In genomic region chr1:24150228-24151174, GRCh38 we compare ENCODE assay signal across 8 cellular contexts. TPM values are rescaled to one million over a fixed set of nuclear protein-coding genes. Genes with fewer than 3 reads are reported as not detected.
DNase-seq lines count a peak whose midpoint lies in the region; ATAC-seq, FAIRE-seq and TF ChIP-seq lines count a peak whose summit lies in the region.

No MANE protein-coding gene starts in this region.

- peak overlapping the region; percentile 90 for H4K8ac ChIP-seq in H1 (ENCODE audit: extremely low read depth, insufficient read depth, low read length)

- peak overlapping the region; percentile 75 for H4K91ac ChIP-seq in H1 (replicated peaks; ENCODE audit: insufficient read length, low read length)

- no peaks in the 10 kb centered on the region for H3K79me1 ChIP-seq in H1 (ENCODE audit: low read depth, low read length)

- TF ChIP-seq CTCF in H1 (IDR thresholded peaks at IDR 0.05; ENCODE audit: control extremely low read depth in 1 of 3, insufficient read depth in 1 of 3, low read depth in 1 of 3, low read length in 3 of 3), result peak; percentile 83 to 89 (median 88)

- peak; percentile 76 to 91 for TF ChIP-seq POLR2A in H1 (IDR thresholded peaks at IDR 0.05; ENCODE audit: control extremely low read depth in 1 of 2, low read depth in 2 of 2, low read length in 2 of 2)

- TF ChIP-seq RAD21 in H1 (IDR thresholded peaks at IDR 0.05 in 1 of 2, conservative IDR thresholded peaks at IDR 0.05 in 1 of 2; ENCODE audit: low read depth in 2 of 2, low read length in 2 of 2), result peak; percentile 55 to 70; a peak in 3 of 4 replicates

- no peaks in the 10 kb centered on the region for H4K20me1 ChIP-seq in H1 (replicated peaks in 1 of 2; ENCODE audit: control insufficient read depth in 1 of 2, insufficient read depth in 2 of 2, low read length in 2 of 2)

- peak overlapping the region; percentile 21; the same call in 1 of the 2 replicates for H2BK15ac ChIP-seq in H1 (ENCODE audit: low read length)

- peak overlapping the region; percentile 97 for H3K27ac ChIP-seq in H1 (ENCODE audit: low read depth, low read length)

- H3K36me3 ChIP-seq in H1 (ENCODE audit: control insufficient read depth in 2 of 4, insufficient read depth in 4 of 4, low read length in 3 of 4), result 0 out of 8 replicates have a peak, but pooled peaks cover 0 to 2% (median under 1%) of the 10 kb centered on the region in 4 experiments

- peak overlapping the region; percentile 34 to 75 for H3K4me2 ChIP-seq in H1 (ENCODE audit: insufficient read depth in 1 of 2, low read depth in 2 of 2, low read length in 2 of 2)

- no peaks in the 10 kb centered on the region for H3K23me2 ChIP-seq in H1 (ENCODE audit: low read depth, low read length)

- H3K79me2 ChIP-seq in H1 (ENCODE audit: control insufficient read depth in 1 of 2, insufficient read depth in 2 of 2, low read length in 2 of 2), result peaks cover 0 to 6% of the 10 kb centered on the region in 2 experiments; a peak in 1 of 4 replicates

- H3K14ac ChIP-seq in H1 (ENCODE audit: insufficient read length), result no peak overlapping the region

- H2BK120ac ChIP-seq in H1 (replicated peaks; ENCODE audit: low read depth, low read length), result peak overlapping the region; percentile 50

- no peak overlapping the region for H3K23ac ChIP-seq in H1 (ENCODE audit: insufficient read length)

- H3K9ac ChIP-seq in H1 (replicated peaks in 1 of 4; ENCODE audit: extremely low read depth in 1 of 4, low read depth in 3 of 4, low read length in 3 of 4), result peak overlapping the region; percentile 77 to 91 (median 84)

- CTCF ChIA-PET in H1 (lab: Charles Lee; ENCODE audit: partially characterized antibody), result interaction anchor here (0.5 to 4.0 kb wide), 43 partner anchors 8 to 405 kb away, joined by 3 to 24 read pairs (median 6); partner anchors contain the start of genes IFNLR1, MYOM3 and NCMAP

- peak overlapping the region; percentile 84; the same call in 1 of the 2 replicates for H2AK5ac ChIP-seq in H1 (ENCODE audit: low read depth, low read length)

- H2BK20ac ChIP-seq in H1 (ENCODE audit: low read length), result no peak overlapping the region

- peak overlapping the region; percentile 86 for H2BK12ac ChIP-seq in H1 (ENCODE audit: low read depth, low read length)

- no peak for TF ChIP-seq EP300 in H1 (IDR thresholded peaks at IDR 0.05; ENCODE audit: borderline replicate concordance in 1 of 2, low read depth in 2 of 2, low read length in 2 of 2)

- peak overlapping the region; percentile 42 for H4K5ac ChIP-seq in H1 (ENCODE audit: insufficient read length, low read depth, low read length)

- peak overlapping the region; percentile 79 for H3K18ac ChIP-seq in H1 (ENCODE audit: extremely low read depth, low read length)

- H3K4me1 ChIP-seq in H1 (replicated peaks in 1 of 4; ENCODE audit: control insufficient read depth in 3 of 4, insufficient read depth in 4 of 4, low read length in 3 of 4), result peaks cover 3 to 23% (median 15%) of the 10 kb centered on the region in 4 experiments

- peak; percentile 85 for FAIRE-seq in H1 (lab: Jason Lieb, UNC)

- peak; percentile 58 for DNase-seq in GDM1 (lab: John Stamatoyannopoulos, UW)
- DNase-seq in HT1080 (ENCODE audit: low read depth), result peak; percentile 84
- DNase-seq in NK-92 (lab: John Stamatoyannopoulos, UW; ENCODE audit: unreplicated experiment), result peak; percentile 24
- peak; percentile 67 to 76 for DNase-seq in activated CD8-positive, alpha-beta memory T cell treated with anti-CD3 and anti-CD28 coated beads for 4 hours (ENCODE audit: low read depth in 2 of 2)
- peak; percentile 91 to 100 for DNase-seq in H1 (ENCODE audit: low read depth in 1 of 2, low spot score in 2 of 2)
- DNase-seq in medulla oblongata (ENCODE audit: extremely low spot score), result peak; percentile 82
- peak; percentile 74 to 82 (median 79) for DNase-seq in stimulated activated CD4-positive, alpha-beta T cell treated with anti-CD3 and anti-CD28 coated beads, TNF-alpha, amount 100 ng/mL, for 4 hours (ENCODE audit: low read depth in 3 of 3)

- H3K56ac ChIP-seq in H1 (replicated peaks; ENCODE audit: insufficient read length, low read depth, low read length), result peak overlapping the region; percentile 75

- no peaks in the 10 kb centered on the region for H3K9me3 ChIP-seq in H1 (ENCODE audit: insufficient read depth in 2 of 2, low read depth in 1 of 2, low read length in 1 of 2)

- no peak for ATAC-seq in GM18873 (IDR thresholded peaks at IDR 0.05; ENCODE audit: low FRiP score, unreplicated experiment)

- POLR2A ChIA-PET in H1 (lab: Charles Lee; ENCODE audit: partially characterized antibody), result interaction anchor here (0.5 to 7.2 kb wide), 50 partner anchors 9 to 1305 kb away, joined by 3 to 82 read pairs (median 4); partner anchors contain the start of genes IFNLR1, MYOM3, SRSF10 and STPG1

- H2BK5ac ChIP-seq in H1 (ENCODE audit: low read depth, low read length), result peak overlapping the region; percentile 98

- H3K27me3 ChIP-seq in H1 (replicated peaks in 1 of 4; ENCODE audit: control insufficient read depth in 3 of 4, extremely low read depth in 1 of 4, insufficient read depth in 3 of 4, low read length in 3 of 4), result no peaks in the 10 kb centered on the region

- peak overlapping the region; percentile 19 to 58 (median 34); a peak in 6 of 8 replicates for H3K4me3 ChIP-seq in H1 (ENCODE audit: extremely low read depth in 1 of 4, insufficient read depth in 2 of 4, low read depth in 3 of 4, low read length in 4 of 4)

- peak overlapping the region; percentile 95 for H3K4ac ChIP-seq in H1 (replicated peaks; ENCODE audit: insufficient read length, low read depth, low read length)

- H2AFZ ChIP-seq in H1 (ENCODE audit: low read length), result peak overlapping the region; percentile 1; the same call in 1 of the 2 replicates

- WGBS in H1 (ENCODE audit: extremely low coverage in 1 of 2, insufficient coverage in 1 of 2, insufficient read length in 1 of 2, insufficient replicate concordance in 2 of 2, low coverage in 1 of 2, low lambda C conversion rate in 2 of 2, missing lambda C conversion rate in 1 of 2), 2 experiments, result 27% methylated on average over 30 of the region's 36 CpGs; no CpG with 5 or more reads in 1 of the 2 experiments

TF ChIP-seq in H1, 55 proteins besides CTCF, POLR2A, EP300 and RAD21 (continues in another document):
- TF ChIP-seq SIN3A (conservative IDR thresholded peaks at IDR 0.05 in 1 of 2, IDR thresholded peaks at IDR 0.05 in 1 of 2; ENCODE audit: low read depth in 1 of 2, low read length in 2 of 2) (0 out of 4 replicates have a peak, but pooled peaks of 1 of the 2 experiments have one; percentile 51), TAF1 (IDR thresholded peaks at IDR 0.05; ENCODE audit: low read depth, low read length) (peak; percentile 93), KDM1A (IDR thresholded peaks at IDR 0.05; ENCODE audit: borderline replicate concordance, low read length) (no peak), GTF2F1 (IDR thresholded peaks at IDR 0.05; ENCODE audit: borderline replicate concordance, low read depth, low read length) (0 out of 2 replicates have a peak, but pooled peaks have one; percentile 50), BCL11A (IDR thresholded peaks at IDR 0.05; ENCODE audit: low read depth in 2 of 2, low read length in 2 of 2) (no peak), YY1 (IDR thresholded peaks at IDR 0.05; ENCODE audit: low read depth, low read length) (peak; percentile 73; the same call in 1 of the 2 replicates), CHD2 (IDR thresholded peaks at IDR 0.05; ENCODE audit: low read length) (0 out of 2 replicates have a peak, but pooled peaks have one; percentile 1)

RNA-seq across cellular contexts. Expression of gene IL22RA1, which starts 7.6 kb away (rescaled TPM):
- total RNA-seq in HT1080 (2014; rRNA removed; shearing (Covaris generic)), result 0.33 and 0.64 TPM in 2 replicates
- 0.14 and 0.26 TPM in 2 replicates for polyA plus RNA-seq in HT1080 (2015; cell fraction: cytosol; rRNA removed)
- 0.25 and 0.46 TPM in 2 replicates for polyA plus RNA-seq in HT1080 (2015; cell fraction: nucleus; rRNA removed)
- 0.17 and 0.21 TPM in 2 replicates for total RNA-seq in H1 (2021; fragmentation: NEBNext Ultra II Directional; extraction: Animal tissue kit (Norgen Biotek cat#: 25700))
- polyA plus RNA-seq in H1 (2011; rRNA removed), result 0.32 and 0.44 TPM in 2 replicates
- polyA plus RNA-seq in H1 (2011; cell fraction: cytosol; rRNA removed), result 0.41 TPM
- polyA plus RNA-seq in H1 (2011; cell fraction: nucleus; rRNA removed), result 0.68 TPM
- polyA plus RNA-seq in H1 (2012, experiment 1 of 2), result 0.27 to 0.57 TPM (median 0.38 TPM) in 4 replicates
- polyA plus RNA-seq in H1 (2012, experiment 2 of 2), result 0.24 TPM
- 0.18 TPM for polyA plus RNA-seq in H1 (2013, experiment 1 of 2)
- polyA plus RNA-seq in H1 (2013, experiment 2 of 2), result 0.22 TPM
- 0.17 and 0.47 TPM in 2 replicates for polyA minus RNA-seq in H1 (2011; rRNA and poly(A)+ RNA removed)
- polyA minus RNA-seq in H1 (2011; cell fraction: cytosol; rRNA and poly(A)+ RNA removed), result not detected
- 0.40 TPM for polyA minus RNA-seq in H1 (2011; cell fraction: nucleus; rRNA and poly(A)+ RNA removed)

RNA-seq across cellular contexts. Expression of gene IFNLR1, which starts 36.6 kb away (rescaled TPM):
- not detected in 2 replicates for total RNA-seq in HT1080 (2014; rRNA removed; shearing (Covaris generic))
- polyA plus RNA-seq in HT1080 (2015; cell fraction: cytosol; rRNA removed), result not detected in 2 replicates
- polyA plus RNA-seq in HT1080 (2015; cell fraction: nucleus; rRNA removed), result not detected in 2 replicates
- 9.2 and 10.1 TPM in 2 replicates for total RNA-seq in H1 (2021; fragmentation: NEBNext Ultra II Directional; extraction: Animal tissue kit (Norgen Biotek cat#: 25700))
- 6.8 and 11.4 TPM in 2 replicates for polyA plus RNA-seq in H1 (2011; rRNA removed)
- 7.7 TPM for polyA plus RNA-seq in H1 (2011; cell fraction: cytosol; rRNA removed)
- 7.6 TPM for polyA plus RNA-seq in H1 (2011; cell fraction: nucleus; rRNA removed)
- 9.2 to 10.8 TPM (median 9.7 TPM) in 4 replicates for polyA plus RNA-seq in H1 (2012, experiment 1 of 2)
- 10.1 TPM for polyA plus RNA-seq in H1 (2012, experiment 2 of 2)
- 10.4 TPM for polyA plus RNA-seq in H1 (2013, experiment 1 of 2)
- polyA plus RNA-seq in H1 (2013, experiment 2 of 2), result 10.1 TPM
- polyA minus RNA-seq in H1 (2011; rRNA and poly(A)+ RNA removed), result 6.6 and 11.6 TPM in 2 replicates
- 3.9 TPM for polyA minus RNA-seq in H1 (2011; cell fraction: cytosol; rRNA and poly(A)+ RNA removed)
- 7.0 TPM for polyA minus RNA-seq in H1 (2011; cell fraction: nucleus; rRNA and poly(A)+ RNA removed)

RNA-seq across cellular contexts. Expression of gene MYOM3, which starts 38.6 kb away (rescaled TPM):
- 0.97 and 1.5 TPM in 2 replicates for total RNA-seq in HT1080 (2014; rRNA removed; shearing (Covaris generic))
- polyA plus RNA-seq in HT1080 (2015; cell fraction: cytosol; rRNA removed), result 2.8 TPM in 2 replicates
- polyA plus RNA-seq in HT1080 (2015; cell fraction: nucleus; rRNA removed), result 3.0 and 3.3 TPM in 2 replicates
- total RNA-seq in H1 (2021; fragmentation: NEBNext Ultra II Directional; extraction: Animal tissue kit (Norgen Biotek cat#: 25700)), result 0.09 and 0.36 TPM in 2 replicates
- 0.05 and 0.08 TPM in 2 replicates for polyA plus RNA-seq in H1 (2011; rRNA removed)
- 0.04 TPM for polyA plus RNA-seq in H1 (2011; cell fraction: cytosol; rRNA removed)
- 0.04 TPM for polyA plus RNA-seq in H1 (2011; cell fraction: nucleus; rRNA removed)
- polyA plus RNA-seq in H1 (2012, experiment 1 of 2), result 0.09 to 0.28 TPM (median 0.14 TPM) in 4 replicates
- 0.04 TPM for polyA plus RNA-seq in H1 (2012, experiment 2 of 2)
- polyA plus RNA-seq in H1 (2013, experiment 1 of 2), result 0.06 TPM
- polyA plus RNA-seq in H1 (2013, experiment 2 of 2), result 0.06 TPM
- polyA minus RNA-seq in H1 (2011; rRNA and poly(A)+ RNA removed), result 0.12 and 0.19 TPM in 2 replicates
- polyA minus RNA-seq in H1 (2011; cell fraction: cytosol; rRNA and poly(A)+ RNA removed), result not detected
- polyA minus RNA-seq in H1 (2011; cell fraction: nucleus; rRNA and poly(A)+ RNA removed), result 0.20 TPM

Comparison
In these comparisons a context has a peak if more than half of its experiments do, and no peak if none do; other contexts are left out.
1. DNase-seq: peak in every context shown above with its lines; median percentile 96 in H1; 84 in HT1080; 82 in medulla oblongata; 79 in stimulated activated CD4-positive, alpha-beta T cell treated with anti-CD3 and anti-CD28 coated beads, TNF-alpha, amount 100 ng/mL, for 4 hours; 72 in activated CD8-positive, alpha-beta memory T cell treated with anti-CD3 and anti-CD28 coated beads for 4 hours; 58 in GDM1; 24 in NK-92.
2. RNA of gene IFNLR1, which starts 36.6 kb away (total RNA-seq): 9.2 to 10.1 TPM in H1; not detected in HT1080; every median in the first group is over 10 times any median in the second.